Comparison of ENCODE assay signal across 1 cellular context in the genomic region with DNA sequence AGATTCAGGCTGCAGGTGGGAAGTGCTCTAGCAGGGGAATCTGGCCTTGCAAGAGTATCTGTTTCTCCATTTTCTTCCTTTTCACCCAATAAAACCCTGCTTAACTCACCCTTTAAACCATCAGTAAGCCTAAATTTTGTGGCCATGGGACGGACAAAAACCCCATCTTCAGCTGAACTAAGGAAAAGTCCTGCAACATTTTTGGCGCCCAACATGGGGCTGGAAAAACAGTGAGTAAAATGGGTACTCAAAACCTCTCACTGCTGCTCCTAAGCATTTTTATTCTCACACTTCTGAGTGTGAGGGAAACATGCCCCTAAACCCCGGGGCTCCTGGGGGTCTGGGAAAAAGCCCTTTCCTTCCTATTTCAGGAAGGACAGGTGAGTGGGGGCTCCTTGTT.
TF ChIP-seq lines count a peak whose summit lies in the region.

No MANE protein-coding gene starts in this region.

TF ChIP-seq in IMR-90, 13 proteins besides CTCF, POLR2A, EP300 and RAD21:
- no peak for TF ChIP-seq SMC3 (IDR thresholded peaks at IDR 0.05; ENCODE audit: low read depth, low read length)
- no peak for TF ChIP-seq MXI1 (IDR thresholded peaks at IDR 0.05; ENCODE audit: borderline replicate concordance, low read depth, low read length)
- no peak for TF ChIP-seq FOS (IDR thresholded peaks at IDR 0.05; ENCODE audit: low read depth, low read length)
- no peak for TF ChIP-seq MAFK (IDR thresholded peaks at IDR 0.05; ENCODE audit: low read depth, low read length)
- no peak for TF ChIP-seq CHD1 (IDR thresholded peaks at IDR 0.05; ENCODE audit: low read depth, low read length)
- TF ChIP-seq BHLHE40 (IDR thresholded peaks at IDR 0.05; ENCODE audit: low read depth, low read length), result no peak
- TF ChIP-seq MAZ (IDR thresholded peaks at IDR 0.05; ENCODE audit: borderline replicate concordance, low read depth, low read length), result no peak
- TF ChIP-seq RCOR1 (IDR thresholded peaks at IDR 0.05; ENCODE audit: insufficient replicate concordance, low read length), result no peak
- TF ChIP-seq, protein P1, sequence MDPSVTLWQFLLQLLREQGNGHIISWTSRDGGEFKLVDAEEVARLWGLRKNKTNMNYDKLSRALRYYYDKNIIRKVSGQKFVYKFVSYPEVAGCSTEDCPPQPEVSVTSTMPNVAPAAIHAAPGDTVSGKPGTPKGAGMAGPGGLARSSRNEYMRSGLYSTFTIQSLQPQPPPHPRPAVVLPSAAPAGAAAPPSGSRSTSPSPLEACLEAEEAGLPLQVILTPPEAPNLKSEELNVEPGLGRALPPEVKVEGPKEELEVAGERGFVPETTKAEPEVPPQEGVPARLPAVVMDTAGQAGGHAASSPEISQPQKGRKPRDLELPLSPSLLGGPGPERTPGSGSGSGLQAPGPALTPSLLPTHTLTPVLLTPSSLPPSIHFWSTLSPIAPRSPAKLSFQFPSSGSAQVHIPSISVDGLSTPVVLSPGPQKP (IDR thresholded peaks at IDR 0.05; ENCODE audit: borderline replicate concordance, low read depth, low read length), result no peak
- no peak for TF ChIP-seq RFX5 (IDR thresholded peaks at IDR 0.05; ENCODE audit: low read depth, low read length)
- no peak for TF ChIP-seq CEBPB (IDR thresholded peaks at IDR 0.05; ENCODE audit: low read depth, low read length)
TF ChIP-seq in IMR-90: peak in this region for 0.
